Comparison of ENCODE assay signal across 10 cellular contexts in the genomic region with DNA sequence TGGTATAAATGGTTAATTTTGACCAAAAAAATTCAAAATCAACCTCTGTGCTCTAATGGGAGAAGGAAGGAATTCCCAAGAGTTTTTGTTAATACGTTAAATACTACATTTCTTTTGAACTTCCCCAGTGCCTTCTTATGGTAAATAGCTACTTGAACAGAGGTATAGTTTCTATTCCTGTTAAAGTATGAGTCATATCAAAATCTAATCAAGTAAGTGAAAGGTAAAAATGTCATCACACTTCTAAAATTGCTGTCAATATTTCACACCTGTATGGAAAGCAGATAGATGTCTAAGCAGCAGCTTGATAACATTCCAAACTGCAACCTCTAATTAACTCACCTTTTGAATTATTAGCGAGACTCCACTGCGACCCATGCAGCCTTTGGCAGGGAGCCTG.
DNase-seq lines count a peak whose midpoint lies in the region; ATAC-seq and TF ChIP-seq lines count a peak whose summit lies in the region.
"Had no signal": no experiment of that assay in that cellular context is flagged by ENCODE, and none has a peak within 500 bp of the region (broad histone marks: within the 10 kb centered on the region; RNA-seq: fewer than 3 reads in every experiment).

No MANE protein-coding gene starts in this region.

- TF ChIP-seq CTCF in GM10248 (IDR thresholded peaks at IDR 0.05; ENCODE audit: control extremely low read depth, extremely low read depth, low read depth, missing control alignments), result no peak
- TF ChIP-seq CTCF in mesothelial cell of epicardium (IDR thresholded peaks at IDR 0.05; ENCODE audit: unreplicated experiment), result no peak
- no peak for TF ChIP-seq CTCF in HFFc6 (IDR thresholded peaks at IDR 0.05)

- peak; percentile 29 for DNase-seq in GM10248 (ENCODE audit: extremely low spot score)
- DNase-seq in SHP77 treated with DMSO at 0.1 percent for 48 hours (lab: John Stamatoyannopoulos, UW), result no peak
- DNase-seq in mesothelial cell of epicardium (ENCODE audit: low spot score in 2 of 2, unreplicated experiment in 2 of 2), result no peak
- DNase-seq in HFFc6, result no peak
- DNase-seq in DMS79 treated with DMSO at 0.1 percent for 48 hours (lab: John Stamatoyannopoulos, UW), result no peak
- DNase-seq: NK-92 treated with Interleukin-12 subunit alpha and Interleukin-12 subunit beta, amount 100 ng/mL, for 24 hours had no signal

- no peaks in the 10 kb centered on the region for H3K27me3 Mint-ChIP-seq in mesothelial cell of epicardium (ENCODE audit: low read depth)
- H3K27me3 Mint-ChIP-seq in HFFc6 (ENCODE audit: insufficient read depth), result no peaks in the 10 kb centered on the region; the same call in 1 of the 2 replicates
- H3K27me3 Mint-ChIP-seq: activated naive CD4-positive, alpha-beta T cell treated with anti-CD3 and anti-CD28 coated beads, Interleukin-2, amount 50 U/mL, for 24 hours had no signal

- H3K4me3 Mint-ChIP-seq in mesothelial cell of epicardium (no peak overlapping the region), HFFc6 (no peak overlapping the region)
- H3K4me3 Mint-ChIP-seq: activated naive CD4-positive, alpha-beta T cell treated with anti-CD3 and anti-CD28 coated beads, Interleukin-2, amount 50 U/mL, for 24 hours had no signal

- H3K4me1 Mint-ChIP-seq in mesothelial cell of epicardium (peaks cover 3% of the 10 kb centered on the region), HFFc6 (ENCODE audit: low read depth) (no peaks in the 10 kb centered on the region)
- H3K4me1 Mint-ChIP-seq: activated naive CD4-positive, alpha-beta T cell treated with anti-CD3 and anti-CD28 coated beads, Interleukin-2, amount 50 U/mL, for 24 hours had no signal

- POLR2A ChIA-PET in GM10248 (lab: Yijun Ruan, JAX), result no interaction called here

- H3K9me3 Mint-ChIP-seq in mesothelial cell of epicardium (peaks cover 17% of the 10 kb centered on the region), HFFc6 (no peaks in the 10 kb centered on the region; the same call in 1 of the 2 replicates)

- CTCF ChIA-PET in GM10248 (lab: Yijun Ruan, JAX), result interaction anchor here (0.8 to 2.9 kb wide), 4 partner anchors 8 to 13 kb away, joined by 3 to 9 read pairs (median 6); no protein-coding TSS in a partner anchor

- ATAC-seq in GM19043 (IDR thresholded peaks at IDR 0.05; ENCODE audit: low read depth, unreplicated experiment), result peak; percentile 93
- peak; percentile 63 for ATAC-seq in HG02678 (IDR thresholded peaks at IDR 0.05; ENCODE audit: unreplicated experiment)
- ATAC-seq in HG03439 (IDR thresholded peaks at IDR 0.05; ENCODE audit: unreplicated experiment), result peak; percentile 51

- H3K36me3 Mint-ChIP-seq in mesothelial cell of epicardium (no peaks in the 10 kb centered on the region), HFFc6 (ENCODE audit: low read depth) (no peaks in the 10 kb centered on the region)
- H3K36me3 Mint-ChIP-seq: activated naive CD4-positive, alpha-beta T cell treated with anti-CD3 and anti-CD28 coated beads, Interleukin-2, amount 50 U/mL, for 24 hours had no signal

- H3K27ac Mint-ChIP-seq in mesothelial cell of epicardium, result no peak overlapping the region
- no peak overlapping the region for H3K27ac Mint-ChIP-seq in HFFc6
- H3K27ac Mint-ChIP-seq: activated naive CD4-positive, alpha-beta T cell treated with anti-CD3 and anti-CD28 coated beads, Interleukin-2, amount 50 U/mL, for 24 hours had no signal
